Comparison of ENCODE assay signal across 15 cellular contexts in genomic region chr6:138979813-138980668, GRCh38. TPM values are rescaled to one million over a fixed set of nuclear protein-coding genes. Genes with fewer than 3 reads are reported as not detected.
DNase-seq lines count a peak whose midpoint lies in the region; ATAC-seq and TF ChIP-seq lines count a peak whose summit lies in the region.
"Had no signal": no experiment of that assay in that cellular context is flagged by ENCODE, and none has a peak within 500 bp of the region (broad histone marks: within the 10 kb centered on the region; RNA-seq: fewer than 3 reads in every experiment).

No MANE protein-coding gene starts in this region.

- peaks cover 3% of the 10 kb centered on the region for H3K36me3 Mint-ChIP-seq in CD4-positive, CD25-positive, alpha-beta regulatory T cell
- no peaks in the 10 kb centered on the region for H3K36me3 Mint-ChIP-seq in activated T-helper 17 cell treated with anti-CD3 and anti-CD28 coated beads, Interleukin-2, amount 50 U/mL, for 72 hours (ENCODE audit: low read depth)

- no peaks in the 10 kb centered on the region for H3K27me3 ChIP-seq in CD4-positive, CD25-positive, alpha-beta regulatory T cell (ENCODE audit: control insufficient read depth, insufficient read depth, low read length)
- H3K27me3 ChIP-seq in heart left ventricle, result no peaks in the 10 kb centered on the region

- H3K4me3 Mint-ChIP-seq in CD4-positive, CD25-positive, alpha-beta regulatory T cell, result peak overlapping the region in 1 of 4 donors; percentile 20
- H3K4me3 Mint-ChIP-seq in activated T-helper 17 cell treated with anti-CD3 and anti-CD28 coated beads, Interleukin-2, amount 50 U/mL, for 72 hours, result no peak overlapping the region
- H3K4me3 Mint-ChIP-seq: activated CD8-positive, alpha-beta memory T cell treated with anti-CD3 and anti-CD28 coated beads, Interleukin-2, amount 10 ng/mL, durations not matched to agents 7 days and 5 days; activated naive CD8-positive, alpha-beta T cell; stimulated activated naive CD8-positive, alpha-beta T cell treated with anti-CD3 and anti-CD28 coated beads, Interleukin-15, Interleukin-2, amounts not matched to agents 100 ng/mL and 50 ng/mL, for 24 hours had no signal

- H3K9me3 ChIP-seq in CD4-positive, CD25-positive, alpha-beta regulatory T cell (ENCODE audit: control insufficient read depth in 2 of 2, low read length in 2 of 2), result no peaks in the 10 kb centered on the region
- no peaks in the 10 kb centered on the region for H3K9me3 ChIP-seq in heart left ventricle

- 88 to 91% (median 90%) methylated on average over 5 of the region's 5 CpGs for whole genome bisulfite sequencing in heart left ventricle, 4 donors

- no peaks in the 10 kb centered on the region for H3K9me3 Mint-ChIP-seq in CD4-positive, CD25-positive, alpha-beta regulatory T cell
- H3K9me3 Mint-ChIP-seq in activated T-helper 17 cell treated with anti-CD3 and anti-CD28 coated beads, Interleukin-2, amount 50 U/mL, for 72 hours, result no peaks in the 10 kb centered on the region
- H3K9me3 Mint-ChIP-seq: stimulated activated naive CD8-positive, alpha-beta T cell treated with anti-CD3 and anti-CD28 coated beads, Interleukin-15, Interleukin-2, amounts not matched to agents 100 ng/mL and 50 ng/mL, for 24 hours had no signal

- H3K27me3 Mint-ChIP-seq in CD4-positive, CD25-positive, alpha-beta regulatory T cell, result no peaks in the 10 kb centered on the region
- no peaks in the 10 kb centered on the region for H3K27me3 Mint-ChIP-seq in activated T-helper 17 cell treated with anti-CD3 and anti-CD28 coated beads, Interleukin-2, amount 50 U/mL, for 72 hours
- H3K27me3 Mint-ChIP-seq: activated CD8-positive, alpha-beta memory T cell treated with anti-CD3 and anti-CD28 coated beads, Interleukin-2, amount 10 ng/mL, durations not matched to agents 7 days and 5 days; activated naive CD8-positive, alpha-beta T cell; stimulated activated naive CD8-positive, alpha-beta T cell treated with anti-CD3 and anti-CD28 coated beads, Interleukin-15, Interleukin-2, amounts not matched to agents 100 ng/mL and 50 ng/mL, for 24 hours had no signal

- no peak overlapping the region for H3K4me3 ChIP-seq in CD4-positive, CD25-positive, alpha-beta regulatory T cell (ENCODE audit: low read depth, low read length)
- no peak overlapping the region for H3K4me3 ChIP-seq in heart left ventricle

- intact Hi-C loops in heart left ventricle (cut with DNase I), result loop anchor here in 4 of 10 donors (5.0 to 10.0 kb wide), 2 partner anchors 33 to 65 kb away; no protein-coding TSS in a partner anchor

- no peak for ATAC-seq in CD4-positive, CD25-positive, alpha-beta regulatory T cell (ENCODE audit: low read depth in 2 of 2)
- peak; percentile 60 for ATAC-seq in GM21717 (IDR thresholded peaks at IDR 0.05; ENCODE audit: unreplicated experiment)
- ATAC-seq in HG03442 (IDR thresholded peaks at IDR 0.05; ENCODE audit: unreplicated experiment), result peak; percentile 40
- ATAC-seq in activated T-helper 17 cell treated with anti-CD3 and anti-CD28 coated beads, Interleukin-2, amount 50 U/mL, for 72 hours (replicated peaks), result no peak
- ATAC-seq in HG03159 (IDR thresholded peaks at IDR 0.05; ENCODE audit: unreplicated experiment), result no peak
- no peak for ATAC-seq in heart left ventricle
- ATAC-seq: activated CD8-positive, alpha-beta memory T cell treated with anti-CD3 and anti-CD28 coated beads, Interleukin-2, amount 10 ng/mL, durations not matched to agents 7 days and 5 days had no signal

- DNase-seq in CD4-positive, CD25-positive, alpha-beta regulatory T cell, result no peak
- DNase-seq in pons (ENCODE audit: low spot score), result no peak
- no peak for DNase-seq in NCI-H1694 (lab: John Stamatoyannopoulos, UW)
- no peak for DNase-seq in heart left ventricle
- DNase-seq: activated CD8-positive, alpha-beta memory T cell treated with anti-CD3 and anti-CD28 coated beads, Interleukin-2, amount 10 ng/mL, durations not matched to agents 7 days and 5 days; DND-41; NCI-H2227 treated with DMSO at 0.1 percent for 48 hours; retina; stimulated activated CD4-positive, alpha-beta T cell treated with anti-CD3 and anti-CD28 coated beads, Interleukin-4, amount 100 ng/mL, for 24 hours had no signal

- peaks cover 18 to 52% (median 48%) of the 10 kb centered on the region in 4 donors for H3K4me1 Mint-ChIP-seq in CD4-positive, CD25-positive, alpha-beta regulatory T cell
- H3K4me1 Mint-ChIP-seq in activated T-helper 17 cell treated with anti-CD3 and anti-CD28 coated beads, Interleukin-2, amount 50 U/mL, for 72 hours, result peaks cover 22% of the 10 kb centered on the region

- no peak for TF ChIP-seq CTCF in heart left ventricle (IDR thresholded peaks at IDR 0.05)

- no peaks in the 10 kb centered on the region for H3K36me3 ChIP-seq in CD4-positive, CD25-positive, alpha-beta regulatory T cell (ENCODE audit: control insufficient read depth, insufficient read depth, low read length)
- no peaks in the 10 kb centered on the region for H3K36me3 ChIP-seq in heart left ventricle

- H3K27ac Mint-ChIP-seq in CD4-positive, CD25-positive, alpha-beta regulatory T cell, result peak overlapping the region in 2 of 3 donors; percentile 32 to 48
- peak overlapping the region; percentile 8 for H3K27ac Mint-ChIP-seq in activated T-helper 17 cell treated with anti-CD3 and anti-CD28 coated beads, Interleukin-2, amount 50 U/mL, for 72 hours
- H3K27ac Mint-ChIP-seq: activated CD8-positive, alpha-beta memory T cell treated with anti-CD3 and anti-CD28 coated beads, Interleukin-2, amount 10 ng/mL, durations not matched to agents 7 days and 5 days had no signal

- no peak overlapping the region for H3K27ac ChIP-seq in CD4-positive, CD25-positive, alpha-beta regulatory T cell (ENCODE audit: insufficient read depth, low read length, poor library complexity, severe bottlenecking)
- H3K27ac ChIP-seq in heart left ventricle, result no peak overlapping the region

- H3K4me1 ChIP-seq in CD4-positive, CD25-positive, alpha-beta regulatory T cell (ENCODE audit: control insufficient read depth, insufficient read depth, low read length, poor library complexity, severe bottlenecking), result peaks cover 23% of the 10 kb centered on the region
- H3K4me1 ChIP-seq in heart left ventricle, result peaks cover 0 to 62% (median 23%) of the 10 kb centered on the region in 12 donors

- TF ChIP-seq POLR2A in heart left ventricle (IDR thresholded peaks at IDR 0.05), result no peak

RNA-seq across cellular contexts. Expression of gene REPS1, which starts 8.0 kb away (rescaled TPM):
- 55.4 TPM for total RNA-seq in CD4-positive, CD25-positive, alpha-beta regulatory T cell
- 10 to 100 TPM; 16.1 to 25.8 (median 24.2) TPM for polyA plus RNA-seq in CD4-positive, CD25-positive, alpha-beta regulatory T cell
- total RNA-seq in activated T-helper 17 cell treated with anti-CD3 and anti-CD28 coated beads, Interleukin-2, amount 50 U/mL, for 72 hours, result 10 to 100 TPM; 51.7 to 52.5 TPM
- 10 to 100 TPM; 35.2 to 48.2 (median 38.3) TPM for total RNA-seq in heart left ventricle
- 10 to 100 TPM; 16.3 to 65.8 TPM for polyA plus RNA-seq in heart left ventricle

RNA-seq across cellular contexts. Expression of gene ABRACL, which starts 48.5 kb away (rescaled TPM):
- 43.8 TPM for total RNA-seq in CD4-positive, CD25-positive, alpha-beta regulatory T cell
- 100 to 1,000 TPM; 160 to 194 (median 172) TPM for polyA plus RNA-seq in CD4-positive, CD25-positive, alpha-beta regulatory T cell
- total RNA-seq in activated T-helper 17 cell treated with anti-CD3 and anti-CD28 coated beads, Interleukin-2, amount 50 U/mL, for 72 hours, result 100 to 1,000 TPM in 1 of 2 donors, 10 to 100 TPM in 1; 94.3 to 186 TPM
- 10 to 100 TPM in 1 of 9 donors, 1 to 10 TPM in 8; 3.2 to 26.3 (median 7.6) TPM for total RNA-seq in heart left ventricle
- polyA plus RNA-seq in heart left ventricle, result 10 to 100 TPM in 1 of 2 donors, 1 to 10 TPM in 1; 8.5 to 24.4 TPM

Comparison
In these comparisons a context has a peak if more than half of its experiments do, and no peak if none do; other contexts are left out.
1. ATAC-seq: peak in GM21717 (single experiment) and HG03442 (single experiment); none in CD4-positive, CD25-positive, alpha-beta regulatory T cell (0 of 2), activated T-helper 17 cell treated with anti-CD3 and anti-CD28 coated beads, Interleukin-2, amount 50 U/mL, for 72 hours (single experiment), HG03159 (single experiment) and heart left ventricle (0 of 4).